Comparison of ENCODE assay signal across 24 cellular contexts in the genomic region with DNA sequence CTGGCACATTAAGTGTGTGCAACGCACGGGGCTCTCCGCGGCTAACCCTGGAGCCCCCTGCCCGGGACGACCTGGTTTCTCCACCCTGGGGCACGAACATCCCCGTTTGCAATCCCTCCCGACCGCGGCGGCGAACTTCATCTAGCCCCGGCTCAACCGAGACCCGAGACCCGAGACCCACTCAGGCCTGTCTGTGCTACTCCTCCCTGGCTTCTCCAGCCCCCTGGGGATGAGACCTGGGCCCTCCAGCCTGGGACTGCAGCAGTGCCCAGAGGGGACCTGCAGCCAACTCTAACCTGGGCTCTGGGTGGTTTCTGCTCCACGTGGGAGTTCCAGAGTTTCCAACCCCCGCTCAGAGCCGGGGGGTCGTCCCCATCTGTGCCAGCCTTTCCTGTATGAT.
"Had no signal": no experiment of that assay in that cellular context is flagged by ENCODE, and none has a peak within 500 bp of the region (broad histone marks: within the 10 kb centered on the region; RNA-seq: fewer than 3 reads in every experiment).

No MANE protein-coding gene starts in this region.

- H3K4me3 ChIP-seq: adrenal gland, Peyer's patch, SJSA1 had no signal

- H3K27ac Mint-ChIP-seq: activated B cell treated with CpG ODN at 0.5 μM for 24 hours; activated CD8-positive, alpha-beta T cell treated with anti-CD3 and anti-CD28 coated beads, Interleukin-2, amount 10 ng/mL, durations not matched to agents 7 days and 5 days; activated naive CD8-positive, alpha-beta T cell treated with anti-CD3 and anti-CD28 coated beads, Interleukin-2, amount 10 ng/mL, durations not matched to agents 7 days and 5 days; IgD-negative memory B cell had no signal

- H3K9me3 ChIP-seq: adrenal gland, Peyer's patch, SJSA1 had no signal

- ATAC-seq: activated CD8-positive, alpha-beta T cell treated with anti-CD3 and anti-CD28 coated beads, Interleukin-2, amount 10 ng/mL, durations not matched to agents 7 days and 5 days; SK-N-SH treated with all-trans-retinoic acid at 6 μM for 48 hours had no signal

- H3K4me1 Mint-ChIP-seq: activated B cell treated with CpG ODN at 0.5 μM for 24 hours; activated naive CD8-positive, alpha-beta T cell treated with anti-CD3 and anti-CD28 coated beads, Interleukin-2, amount 10 ng/mL, durations not matched to agents 7 days and 5 days had no signal

- DNase-seq: activated B cell treated with CpG ODN at 0.5 μM for 24 hours; activated CD4-positive, alpha-beta T cell treated with anti-CD3 and anti-CD28 coated beads for 4 hours; activated CD4-positive, alpha-beta T cell treated with anti-CD3 and anti-CD28 coated beads, Interleukin-2, amount 50 U/mL, for 4 hours; activated CD8-positive, alpha-beta memory T cell treated with anti-CD3 and anti-CD28 coated beads, Interleukin-2, amount 50 U/mL, for 48 hours; activated CD8-positive, alpha-beta T cell treated with anti-CD3 and anti-CD28 coated beads, Interleukin-2, amount 10 ng/mL, durations not matched to agents 7 days and 5 days; activated naive CD4-positive, alpha-beta T cell treated with anti-CD3 and anti-CD28 coated beads, Interleukin-2, amount 50 U/mL, for 16 hours; activated naive CD8-positive, alpha-beta T cell treated with anti-CD3 and anti-CD28 coated beads, Interleukin-2, amount 10 ng/mL, durations not matched to agents 7 days and 5 days; activated T-cell treated with anti-CD3 and anti-CD28 coated beads, Interleukin-2, amount 50 U/mL, for 1 hour; adrenal gland; anterior cingulate cortex; KG1; NCI-H1048; NCI-H146; NCI-H187 treated with DMSO at 0.1 percent for 48 hours; NCI-H2081 treated with DMSO at 0.1 percent for 48 hours; NCI-H446; NCI-H524; Peyer's patch; SHP77; SW 1271; T1000 had no signal

- H3K27ac ChIP-seq: adrenal gland, Peyer's patch, SJSA1 had no signal

- H3K4me3 Mint-ChIP-seq: activated B cell treated with CpG ODN at 0.5 μM for 24 hours; activated CD8-positive, alpha-beta T cell treated with anti-CD3 and anti-CD28 coated beads, Interleukin-2, amount 10 ng/mL, durations not matched to agents 7 days and 5 days; activated naive CD8-positive, alpha-beta T cell treated with anti-CD3 and anti-CD28 coated beads, Interleukin-2, amount 10 ng/mL, durations not matched to agents 7 days and 5 days; IgD-negative memory B cell had no signal

- H3K4me1 ChIP-seq: adrenal gland, SJSA1 had no signal

- H3K27me3 ChIP-seq: adrenal gland, Peyer's patch, SJSA1 had no signal

- H3K27me3 Mint-ChIP-seq: activated B cell treated with CpG ODN at 0.5 μM for 24 hours; activated naive CD8-positive, alpha-beta T cell treated with anti-CD3 and anti-CD28 coated beads, Interleukin-2, amount 10 ng/mL, durations not matched to agents 7 days and 5 days; IgD-negative memory B cell had no signal
